Comparison of ENCODE assay signal across 8 cellular contexts in the genomic region with DNA sequence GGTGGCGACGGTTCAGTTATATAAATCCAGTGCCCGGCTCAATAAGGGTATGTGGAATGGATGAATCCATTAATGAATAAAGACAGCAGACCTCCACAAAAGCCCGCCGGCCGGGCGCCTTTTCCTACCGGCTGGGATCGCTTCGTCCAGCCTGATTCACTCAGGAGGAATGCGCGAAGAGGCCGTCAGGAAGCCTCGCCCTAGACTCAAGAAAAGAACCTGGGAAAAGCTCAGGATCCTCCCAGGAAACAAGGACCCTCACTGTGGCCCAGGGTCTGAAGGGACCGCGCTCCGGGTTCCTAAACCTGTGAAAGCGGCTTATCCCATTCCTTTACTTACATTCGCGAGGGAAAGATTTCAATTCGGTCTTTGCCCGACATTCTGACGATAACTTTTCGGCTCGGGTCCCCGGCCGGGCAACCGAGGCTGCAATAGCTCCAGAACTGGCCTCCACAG. TPM values are rescaled to one million over a fixed set of nuclear protein-coding genes. Genes with fewer than 3 reads are reported as not detected.
DNase-seq lines count a peak whose midpoint lies in the region; ATAC-seq and TF ChIP-seq lines count a peak whose summit lies in the region.

No MANE protein-coding gene starts in this region.

- peaks cover 27% of the 10 kb centered on the region for H3K4me1 ChIP-seq in CD8-positive, alpha-beta memory T cell (ENCODE audit: insufficient read depth, low read length)

- POLR2A ChIA-PET in CD8-positive, alpha-beta memory T cell (lab: Charles Lee), result interaction anchor here (0.6 to 1.3 kb wide), 5 partner anchors 117 to 1434 kb away, joined by 3 to 7 read pairs (median 4); partner anchors contain the start of genes PALS1, PIGH, TMEM229B and ZFP36L1
- POLR2A ChIA-PET in activated CD8-positive, alpha-beta T cell treated with anti-CD3 and anti-CD28 coated beads, Interleukin-2, amount 10 ng/mL, durations not matched to agents 7 days and 5 days (lab: Charles Lee), result interaction anchor here (0.5 to 2.6 kb wide), 4 partner anchors 10 to 194 kb away, joined by 3 to 14 read pairs (median 4); no protein-coding TSS in a partner anchor

- H3K36me3 ChIP-seq in CD8-positive, alpha-beta memory T cell (ENCODE audit: insufficient read depth, low read length), result no peaks in the 10 kb centered on the region

- peaks cover 0 to 40% (median 0%) of the 10 kb centered on the region in 3 donors for H3K36me3 Mint-ChIP-seq in CD8-positive, alpha-beta memory T cell
- H3K36me3 Mint-ChIP-seq in activated CD8-positive, alpha-beta T cell treated with anti-CD3 and anti-CD28 coated beads, Interleukin-2, amount 10 ng/mL, durations not matched to agents 7 days and 5 days (ENCODE audit: low read depth), result peaks cover 12% of the 10 kb centered on the region

- peaks cover 54 to 90% (median 90%) of the 10 kb centered on the region in 3 donors for H3K4me1 Mint-ChIP-seq in CD8-positive, alpha-beta memory T cell
- peaks cover 47% of the 10 kb centered on the region for H3K4me1 Mint-ChIP-seq in activated CD8-positive, alpha-beta T cell treated with anti-CD3 and anti-CD28 coated beads, Interleukin-2, amount 10 ng/mL, durations not matched to agents 7 days and 5 days (ENCODE audit: low read depth)

- H3K27me3 Mint-ChIP-seq in CD8-positive, alpha-beta memory T cell, result peaks cover 0 to 3% of the 10 kb centered on the region in 2 donors
- no peaks in the 10 kb centered on the region for H3K27me3 Mint-ChIP-seq in activated CD8-positive, alpha-beta T cell treated with anti-CD3 and anti-CD28 coated beads, Interleukin-2, amount 10 ng/mL, durations not matched to agents 7 days and 5 days (ENCODE audit: low read depth)

- peak in 1 of 5 donors; percentile 2 for DNase-seq in CD8-positive, alpha-beta memory T cell
- DNase-seq in activated CD8-positive, alpha-beta T cell treated with anti-CD3 and anti-CD28 coated beads, Interleukin-2, amount 10 ng/mL, durations not matched to agents 7 days and 5 days, result no peak
- DNase-seq in glomerular visceral epithelial cell (ENCODE audit: extremely low spot score) (peak; percentile 58), retinal pigment epithelial cell (ENCODE audit: low read depth) (peak; percentile 18), SK-N-DZ (ENCODE audit: low spot score) (no peak)
- DNase-seq in stimulated activated naive CD4-positive, alpha-beta T cell (lab: John Stamatoyannopoulos, UW), result no peak
- no peak for DNase-seq in activated CD4-positive, CD25-positive, alpha-beta regulatory T cell treated with anti-CD3 and anti-CD28 coated beads, Interleukin-2, amount 50 U/mL, for 72 hours

- TF ChIP-seq CTCF in retinal pigment epithelial cell (conservative IDR thresholded peaks at IDR 0.05; ENCODE audit: low read depth, low read length), result no peak

- H3K9me3 Mint-ChIP-seq in CD8-positive, alpha-beta memory T cell, result peaks cover 0 to 1% (median 0%) of the 10 kb centered on the region in 5 donors
- H3K9me3 Mint-ChIP-seq in activated CD8-positive, alpha-beta T cell treated with anti-CD3 and anti-CD28 coated beads, Interleukin-2, amount 10 ng/mL, durations not matched to agents 7 days and 5 days (ENCODE audit: insufficient read depth), result no peaks in the 10 kb centered on the region

- peak overlapping the region; percentile 93 to 100 (median 98) for H3K4me3 Mint-ChIP-seq in CD8-positive, alpha-beta memory T cell
- peak overlapping the region; percentile 93 for H3K4me3 Mint-ChIP-seq in activated CD8-positive, alpha-beta T cell treated with anti-CD3 and anti-CD28 coated beads, Interleukin-2, amount 10 ng/mL, durations not matched to agents 7 days and 5 days

- H3K27me3 ChIP-seq in CD8-positive, alpha-beta memory T cell (ENCODE audit: insufficient read depth, low read length, poor library complexity, severe bottlenecking), result no peaks in the 10 kb centered on the region

- peak overlapping the region; percentile 92 for H3K27ac ChIP-seq in CD8-positive, alpha-beta memory T cell (ENCODE audit: low read depth, low read length)

- CTCF ChIA-PET in CD8-positive, alpha-beta memory T cell (lab: Charles Lee), result interaction anchor here (0.5 to 1.5 kb wide), 18 partner anchors 8 to 1000 kb away, joined by 3 to 8 read pairs (median 4); partner anchors contain the start of genes PALS1, PIGH and RDH11
- CTCF ChIA-PET in activated CD8-positive, alpha-beta T cell treated with anti-CD3 and anti-CD28 coated beads, Interleukin-2, amount 10 ng/mL, durations not matched to agents 7 days and 5 days (lab: Charles Lee), result interaction anchor here (0.6 to 3.0 kb wide), 32 partner anchors 9 to 862 kb away, joined by 3 to 25 read pairs (median 3); partner anchors contain the start of genes PALS1 and RDH12

- peak; percentile 2 for ATAC-seq in HG02642 (IDR thresholded peaks at IDR 0.05; ENCODE audit: poor library complexity, unreplicated experiment)
- peak; percentile 3 for ATAC-seq in activated CD8-positive, alpha-beta T cell treated with anti-CD3 and anti-CD28 coated beads, Interleukin-2, amount 10 ng/mL, durations not matched to agents 7 days and 5 days

- H3K9me3 ChIP-seq in CD8-positive, alpha-beta memory T cell (ENCODE audit: low read length), result no peaks in the 10 kb centered on the region

- H3K27ac Mint-ChIP-seq in CD8-positive, alpha-beta memory T cell, result peak overlapping the region; percentile 95 to 100 (median 98)
- peak overlapping the region; percentile 96 for H3K27ac Mint-ChIP-seq in activated CD8-positive, alpha-beta T cell treated with anti-CD3 and anti-CD28 coated beads, Interleukin-2, amount 10 ng/mL, durations not matched to agents 7 days and 5 days

- peak overlapping the region; percentile 56 for H3K4me3 ChIP-seq in CD8-positive, alpha-beta memory T cell (ENCODE audit: low read length)
- H3K4me3 ChIP-seq in retinal pigment epithelial cell (ENCODE audit: low read length), result peak overlapping the region; percentile 96

RNA-seq across cellular contexts. Expression of gene ATP6V1D, which starts 0.3 kb away (rescaled TPM):
- total RNA-seq in CD8-positive, alpha-beta memory T cell, result 10 to 100 TPM; 34.4 to 35.4 TPM
- 49.9 TPM for polyA plus RNA-seq in CD8-positive, alpha-beta memory T cell
- total RNA-seq in activated CD8-positive, alpha-beta T cell treated with anti-CD3 and anti-CD28 coated beads, Interleukin-2, amount 10 ng/mL, durations not matched to agents 7 days and 5 days, result 10 to 100 TPM; 36.5 to 43.6 TPM
- polyA plus RNA-seq in SK-N-DZ (2014; cell fraction: cytosol; rRNA removed), result 59.1 and 78.8 TPM in 2 replicates
- polyA plus RNA-seq in SK-N-DZ (2014; cell fraction: nucleus; rRNA removed), result 35.5 and 48.6 TPM in 2 replicates

RNA-seq across cellular contexts. Expression of gene EIF2S1, which starts 0.8 kb away (rescaled TPM):
- total RNA-seq in CD8-positive, alpha-beta memory T cell, result 100 to 1,000 TPM; 329 to 338 TPM
- 145 TPM for polyA plus RNA-seq in CD8-positive, alpha-beta memory T cell
- total RNA-seq in activated CD8-positive, alpha-beta T cell treated with anti-CD3 and anti-CD28 coated beads, Interleukin-2, amount 10 ng/mL, durations not matched to agents 7 days and 5 days, result 100 to 1,000 TPM; 136 to 150 TPM
- polyA plus RNA-seq in SK-N-DZ (2014; cell fraction: cytosol; rRNA removed), result 251 and 290 TPM in 2 replicates
- 54.5 and 116 TPM in 2 replicates for polyA plus RNA-seq in SK-N-DZ (2014; cell fraction: nucleus; rRNA removed)

RNA-seq across cellular contexts. Expression of gene PLEK2, which starts 52.6 kb away (rescaled TPM):
- total RNA-seq in CD8-positive, alpha-beta memory T cell, result 1 to 10 TPM in 1 of 2 experiments, under 1 TPM in 1; 0.81 to 1.2 TPM
- 0.58 TPM for polyA plus RNA-seq in CD8-positive, alpha-beta memory T cell
- not detected for total RNA-seq in activated CD8-positive, alpha-beta T cell treated with anti-CD3 and anti-CD28 coated beads, Interleukin-2, amount 10 ng/mL, durations not matched to agents 7 days and 5 days
- not detected in 2 replicates for polyA plus RNA-seq in SK-N-DZ (2014; cell fraction: cytosol; rRNA removed)
- not detected in 2 replicates for polyA plus RNA-seq in SK-N-DZ (2014; cell fraction: nucleus; rRNA removed)

Comparison
In these comparisons a context has a peak if more than half of its experiments do, and no peak if none do; other contexts are left out.
1. DNase-seq: peak in glomerular visceral epithelial cell (single experiment) and retinal pigment epithelial cell (single experiment); none in activated CD8-positive, alpha-beta T cell treated with anti-CD3 and anti-CD28 coated beads, Interleukin-2, amount 10 ng/mL, durations not matched to agents 7 days and 5 days (single experiment), SK-N-DZ (single experiment), stimulated activated naive CD4-positive, alpha-beta T cell (0 of 6) and activated CD4-positive, CD25-positive, alpha-beta regulatory T cell treated with anti-CD3 and anti-CD28 coated beads, Interleukin-2, amount 50 U/mL, for 72 hours (single experiment).